1 cellular context compared by ENCODE assay signal in the genomic region with DNA sequence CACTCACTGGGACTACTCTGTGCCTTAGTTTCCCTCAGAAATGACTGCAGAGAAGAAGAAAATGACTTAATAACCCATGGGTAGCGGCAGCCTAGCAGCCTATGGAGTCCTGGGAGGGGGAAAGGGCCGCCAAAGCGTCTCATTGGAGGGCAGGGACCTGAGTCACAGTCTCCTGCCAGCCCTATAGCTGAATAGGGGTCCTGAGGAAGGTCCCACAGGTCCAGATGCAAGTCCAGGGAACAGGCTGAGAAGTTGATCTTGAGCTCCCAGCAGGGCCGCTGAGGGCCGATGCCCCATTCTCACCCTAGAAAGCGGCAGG.
TF ChIP-seq lines count a peak whose summit lies in the region.

No MANE protein-coding gene starts in this region.

TF ChIP-seq in IMR-90, 13 proteins besides CTCF, POLR2A, EP300 and RAD21 (continued from another document):
- no peak for TF ChIP-seq SMC3 (IDR thresholded peaks at IDR 0.05; ENCODE audit: low read depth, low read length)
